10 cellular contexts compared by ENCODE assay signal in genomic region chr22:45235851-45236342, GRCh38.
DNase-seq lines count a peak whose midpoint lies in the region; ATAC-seq lines count a peak whose summit lies in the region.
"Had no signal": no experiment of that assay in that cellular context is flagged by ENCODE, and none has a peak within 500 bp of the region (broad histone marks: within the 10 kb centered on the region; RNA-seq: fewer than 3 reads in every experiment).

No MANE protein-coding gene starts in this region.

- H3K4me1 Mint-ChIP-seq in memory B cell, result peaks cover 50% of the 10 kb centered on the region

- H3K27me3 Mint-ChIP-seq in memory B cell, result no peaks in the 10 kb centered on the region

- peak overlapping the region; percentile 80 for H3K4me3 Mint-ChIP-seq in memory B cell

- DNase-seq in DMS53 treated with DMSO at 0.1 percent for 48 hours (lab: John Stamatoyannopoulos, UW; ENCODE audit: unreplicated experiment) (peak; percentile 61), NCI-H1105 treated with DMSO at 0.1 percent for 48 hours (lab: John Stamatoyannopoulos, UW) (peak; percentile 68), memory B cell (ENCODE audit: low spot score in 2 of 2) (no peak), NCI-H526 treated with DMSO at 0.1 percent for 48 hours (lab: John Stamatoyannopoulos, UW) (no peak), Kasumi-1 (lab: John Stamatoyannopoulos, UW) (no peak)
- no peak for DNase-seq in activated CD4-positive, alpha-beta T cell treated with anti-CD3 and anti-CD28 coated beads, Interleukin-2, amount 50 U/mL, for 4 hours
- DNase-seq in activated CD4-positive, alpha-beta T cell treated with anti-CD3 and anti-CD28 coated beads for 4 hours, result no peak
- DNase-seq: NCI-H1694, right lobe of liver had no signal

- H3K9me3 Mint-ChIP-seq in memory B cell, result no peaks in the 10 kb centered on the region

- ATAC-seq in GM21390 (IDR thresholded peaks at IDR 0.05; ENCODE audit: unreplicated experiment) (peak; percentile 10), memory B cell (ENCODE audit: low read depth) (peak; percentile 56)

- H3K27ac Mint-ChIP-seq in memory B cell, result peak overlapping the region; percentile 87

- H3K36me3 Mint-ChIP-seq in memory B cell, result peaks cover 4% of the 10 kb centered on the region

Comparison
In these comparisons a context has a peak if more than half of its experiments do, and no peak if none do; other contexts are left out.
1. DNase-seq: peak in DMS53 treated with DMSO at 0.1 percent for 48 hours (single experiment) and NCI-H1105 treated with DMSO at 0.1 percent for 48 hours (single experiment); none in memory B cell (0 of 2), activated CD4-positive, alpha-beta T cell treated with anti-CD3 and anti-CD28 coated beads, Interleukin-2, amount 50 U/mL, for 4 hours (0 of 2), activated CD4-positive, alpha-beta T cell treated with anti-CD3 and anti-CD28 coated beads for 4 hours (0 of 2), NCI-H526 treated with DMSO at 0.1 percent for 48 hours (single experiment) and Kasumi-1 (0 of 2).